Comparison of ENCODE assay signal across 2 cellular contexts in the genomic region with DNA sequence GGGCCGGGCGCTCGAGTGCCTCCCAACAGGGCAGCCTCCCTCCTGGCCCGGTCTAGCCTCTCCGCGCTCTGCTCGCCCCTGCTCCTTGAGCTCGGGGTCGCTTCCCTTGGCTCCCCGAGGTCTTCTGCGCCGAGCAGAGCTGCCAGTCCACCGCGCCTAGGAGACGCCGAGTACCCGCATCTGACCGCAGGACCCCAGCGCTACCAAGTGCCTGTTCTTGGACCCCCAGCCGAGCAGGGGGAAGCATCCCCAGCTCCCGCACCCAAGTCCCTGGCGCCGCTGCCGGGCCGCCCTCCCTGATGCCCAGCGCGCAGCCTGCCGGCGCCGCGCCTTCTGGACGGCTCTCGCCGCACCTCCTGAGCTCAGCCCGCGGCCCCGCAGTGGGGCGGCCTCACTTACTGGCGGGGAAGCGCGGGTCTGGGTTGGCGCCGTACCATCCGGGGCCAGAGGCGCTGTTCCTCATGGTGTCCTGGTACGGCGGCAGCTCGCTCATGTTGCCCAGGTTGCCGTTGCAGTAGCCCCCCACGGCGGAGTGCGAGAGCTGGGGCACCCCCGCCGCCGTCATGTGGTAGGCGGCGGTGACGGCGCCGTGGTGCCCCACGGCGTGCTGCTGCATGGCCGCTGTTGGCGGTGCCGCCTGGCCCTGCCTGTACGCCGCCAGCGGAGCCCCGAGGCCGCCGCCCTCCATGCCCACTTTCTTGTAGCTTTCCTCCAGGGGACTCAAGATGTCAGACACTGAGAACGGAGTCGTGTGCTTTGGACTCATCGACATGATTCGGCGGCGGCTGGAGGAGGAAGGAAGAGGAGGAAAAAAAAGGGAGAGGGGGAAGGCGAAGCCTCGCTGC.
TF ChIP-seq lines count a peak whose summit lies in the region.

No MANE protein-coding gene starts in this region.

TF ChIP-seq in HCT116, 20 proteins besides CTCF, POLR2A, EP300 and RAD21:
- TF ChIP-seq EZH2 (IDR thresholded peaks at IDR 0.05) = no peak
- TF ChIP-seq, protein P1, sequence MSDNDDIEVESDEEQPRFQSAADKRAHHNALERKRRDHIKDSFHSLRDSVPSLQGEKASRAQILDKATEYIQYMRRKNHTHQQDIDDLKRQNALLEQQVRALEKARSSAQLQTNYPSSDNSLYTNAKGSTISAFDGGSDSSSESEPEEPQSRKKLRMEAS (IDR thresholded peaks at IDR 0.05) = no peak
- TF ChIP-seq ELF1 (IDR thresholded peaks at IDR 0.05; ENCODE audit: borderline replicate concordance, low read depth) = no peak
- no peak for TF ChIP-seq EZH2phosphoT487 (IDR thresholded peaks at IDR 0.05; ENCODE audit: borderline replicate concordance)
- TF ChIP-seq FOSL1 (IDR thresholded peaks at IDR 0.05; ENCODE audit: low read depth) = no peak
- TF ChIP-seq REST (IDR thresholded peaks at IDR 0.05; ENCODE audit: low read depth) = no peak
- no peak for TF ChIP-seq POLR2AphosphoS5 (IDR thresholded peaks at IDR 0.05; ENCODE audit: low read depth, low read length)
- no peak for TF ChIP-seq JUND (IDR thresholded peaks at IDR 0.05)
- TF ChIP-seq SRF (IDR thresholded peaks at IDR 0.05; ENCODE audit: low read depth) = no peak
- TF ChIP-seq TCF7L2 (IDR thresholded peaks at IDR 0.05; ENCODE audit: borderline replicate concordance, extremely low read depth, insufficient read depth, insufficient read length) = no peak
- no peak for TF ChIP-seq CEBPB (IDR thresholded peaks at IDR 0.05; ENCODE audit: low read depth)
- no peak for TF ChIP-seq ZNF274 (IDR thresholded peaks at IDR 0.05; ENCODE audit: low read depth, low read length)
- TF ChIP-seq EGR1 (IDR thresholded peaks at IDR 0.05; ENCODE audit: low read depth) = no peak
- no peak for TF ChIP-seq SP1 (IDR thresholded peaks at IDR 0.05; ENCODE audit: low read depth)
- TF ChIP-seq SIN3A (IDR thresholded peaks at IDR 0.05; ENCODE audit: low read depth) = no peak
- TF ChIP-seq, protein P2, sequence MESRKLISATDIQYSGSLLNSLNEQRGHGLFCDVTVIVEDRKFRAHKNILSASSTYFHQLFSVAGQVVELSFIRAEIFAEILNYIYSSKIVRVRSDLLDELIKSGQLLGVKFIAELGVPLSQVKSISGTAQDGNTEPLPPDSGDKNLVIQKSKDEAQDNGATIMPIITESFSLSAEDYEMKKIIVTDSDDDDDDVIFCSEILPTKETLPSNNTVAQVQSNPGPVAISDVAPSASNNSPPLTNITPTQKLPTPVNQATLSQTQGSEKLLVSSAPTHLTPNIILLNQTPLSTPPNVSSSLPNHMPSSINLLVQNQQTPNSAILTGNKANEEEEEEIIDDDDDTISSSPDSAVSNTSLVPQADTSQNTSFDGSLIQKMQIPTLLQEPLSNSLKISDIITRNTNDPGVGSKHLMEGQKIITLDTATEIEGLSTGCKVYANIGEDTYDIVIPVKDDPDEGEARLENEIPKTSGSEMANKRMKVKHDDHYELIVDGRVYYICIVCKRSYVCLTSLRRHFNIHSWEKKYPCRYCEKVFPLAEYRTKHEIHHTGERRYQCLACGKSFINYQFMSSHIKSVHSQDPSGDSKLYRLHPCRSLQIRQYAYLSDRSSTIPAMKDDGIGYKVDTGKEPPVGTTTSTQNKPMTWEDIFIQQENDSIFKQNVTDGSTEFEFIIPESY (IDR thresholded peaks at IDR 0.05; ENCODE audit: extremely low read depth, insufficient replicate concordance, low read length) = no peak
- no peak for TF ChIP-seq CBX3 (IDR thresholded peaks at IDR 0.05; ENCODE audit: low read depth)
- TF ChIP-seq YY1 (IDR thresholded peaks at IDR 0.05; ENCODE audit: extremely low read depth, insufficient replicate concordance, low read depth, low read length) = no peak
- no peak for TF ChIP-seq ZFX (IDR thresholded peaks at IDR 0.05)
- TF ChIP-seq ATF3 (IDR thresholded peaks at IDR 0.05) = no peak

TF ChIP-seq in K562, 482 proteins besides CTCF, POLR2A, EP300 and RAD21:
- TF ChIP-seq MXI1 (IDR thresholded peaks at IDR 0.05; ENCODE audit: low read depth, low read length) (no peak), ZNF175 (CRISPR knock-in tag; IDR thresholded peaks at IDR 0.05; ENCODE audit: low read depth) (no peak), KAT7 (CRISPR knock-in tag; IDR thresholded peaks at IDR 0.05; ENCODE audit: borderline replicate concordance) (no peak), ZNF431 (CRISPR knock-in tag; IDR thresholded peaks at IDR 0.05) (no peak), CBX8 (IDR thresholded peaks at IDR 0.05; ENCODE audit: borderline replicate concordance, extremely low read depth, low read depth, low read length, poor library complexity, severe bottlenecking) (no peak), HINFP (tag; conservative IDR thresholded peaks at IDR 0.05; ENCODE audit: low read depth) (no peak), YBX1 (IDR thresholded peaks at IDR 0.05) (no peak), MBD2 (IDR thresholded peaks at IDR 0.05; ENCODE audit: borderline replicate concordance, low read depth) (no peak), STAT5B (CRISPR knock-in tag; IDR thresholded peaks at IDR 0.05) (no peak), ZNF76 (CRISPR knock-in tag; IDR thresholded peaks at IDR 0.05; ENCODE audit: borderline replicate concordance) (no peak)
